In genomic region chr3:67241084-67241483, GRCh38 we compare ENCODE assay signal across 26 cellular contexts.
"Had no signal": no experiment of that assay in that cellular context is flagged by ENCODE, and none has a peak within 500 bp of the region (broad histone marks: within the 10 kb centered on the region; RNA-seq: fewer than 3 reads in every experiment).

No MANE protein-coding gene starts in this region.

- H3K4me3 Mint-ChIP-seq: activated CD4-positive, alpha-beta memory T cell treated with anti-CD3 and anti-CD28 coated beads, Interleukin-2, amount 10 ng/mL, durations not matched to agents 7 days and 5 days; activated CD4-positive, alpha-beta T cell treated with anti-CD3 and anti-CD28 coated beads, Interleukin-2, amount 10 ng/mL, durations not matched to agents 7 days and 5 days; activated naive CD4-positive, alpha-beta T cell treated with anti-CD3 and anti-CD28 coated beads, Interleukin-2, amount 10 ng/mL, durations not matched to agents 7 days and 5 days; activated naive CD8-positive, alpha-beta T cell treated with anti-CD3 and anti-CD28 coated beads, Interleukin-2, amount 10 ng/mL, durations not matched to agents 7 days and 5 days; central memory CD8-positive, alpha-beta T cell; dendritic cell treated with granulocyte-macrophage colony-stimulating factor and Interleukin-4, amounts not matched to agents 40 ng/mL and 50 ng/mL, for 4 days; effector memory CD8-positive, alpha-beta T cell had no signal

- DNase-seq: activated CD4-positive, alpha-beta memory T cell treated with anti-CD3 and anti-CD28 coated beads, Interleukin-2, amount 10 ng/mL, durations not matched to agents 7 days and 5 days; activated CD4-positive, alpha-beta T cell treated with anti-CD3 and anti-CD28 coated beads for 1 hour; activated CD4-positive, alpha-beta T cell treated with anti-CD3 and anti-CD28 coated beads for 4 hours; activated CD4-positive, alpha-beta T cell treated with anti-CD3 and anti-CD28 coated beads, Interleukin-2, amount 10 ng/mL, durations not matched to agents 7 days and 5 days; activated CD4-positive, alpha-beta T cell treated with anti-CD3 and anti-CD28 coated beads, Interleukin-2, amount 50 U/mL, for 4 hours; activated CD8-positive, alpha-beta memory T cell treated with anti-CD3 and anti-CD28 coated beads, Interleukin-2, amount 50 U/mL, for 48 hours; activated gamma-delta T cell; activated naive CD4-positive, alpha-beta T cell; activated naive CD4-positive, alpha-beta T cell treated with anti-CD3 and anti-CD28 coated beads, Interleukin-2, amount 10 ng/mL, durations not matched to agents 7 days and 5 days; activated naive CD8-positive, alpha-beta T cell treated with anti-CD3 and anti-CD28 coated beads, Interleukin-2, amount 10 ng/mL, durations not matched to agents 7 days and 5 days; activated T-cell treated with anti-CD3 and anti-CD28 coated beads for 4 hours; activated T-cell treated with anti-CD3 and anti-CD28 coated beads, Interleukin-2, amount 50 U/mL, for 48 hours; anterior cingulate cortex; brain microvascular endothelial cell; effector CD4-positive, alpha-beta T cell; effector memory CD8-positive, alpha-beta T cell; esophagus squamous epithelium; foreskin melanocyte; heart right ventricle; T-helper 2 cell had no signal

- ATAC-seq: activated naive CD4-positive, alpha-beta T cell treated with anti-CD3 and anti-CD28 coated beads, Interleukin-2, amount 50 U/mL, for 72 hours; effector memory CD8-positive, alpha-beta T cell; gastroesophageal sphincter; heart right ventricle had no signal

- H3K4me3 ChIP-seq: coronary artery, esophagus squamous epithelium, gastroesophageal sphincter, heart right ventricle had no signal

- H3K27ac ChIP-seq: brain microvascular endothelial cell, coronary artery, epithelial cell of prostate, esophagus squamous epithelium, gastroesophageal sphincter, heart right ventricle had no signal

- H3K4me1 Mint-ChIP-seq: activated CD4-positive, alpha-beta memory T cell treated with anti-CD3 and anti-CD28 coated beads, Interleukin-2, amount 10 ng/mL, durations not matched to agents 7 days and 5 days; activated CD4-positive, alpha-beta T cell treated with anti-CD3 and anti-CD28 coated beads, Interleukin-2, amount 10 ng/mL, durations not matched to agents 7 days and 5 days; activated naive CD4-positive, alpha-beta T cell treated with anti-CD3 and anti-CD28 coated beads, Interleukin-2, amount 10 ng/mL, durations not matched to agents 7 days and 5 days; activated naive CD8-positive, alpha-beta T cell treated with anti-CD3 and anti-CD28 coated beads, Interleukin-2, amount 10 ng/mL, durations not matched to agents 7 days and 5 days; central memory CD8-positive, alpha-beta T cell had no signal

- H3K36me3 ChIP-seq: brain microvascular endothelial cell, esophagus squamous epithelium, gastroesophageal sphincter, heart right ventricle had no signal

- H3K27me3 ChIP-seq: brain microvascular endothelial cell, esophagus squamous epithelium, gastroesophageal sphincter had no signal

- H3K27ac Mint-ChIP-seq: activated CD4-positive, alpha-beta memory T cell treated with anti-CD3 and anti-CD28 coated beads, Interleukin-2, amount 10 ng/mL, durations not matched to agents 7 days and 5 days; activated CD4-positive, alpha-beta T cell treated with anti-CD3 and anti-CD28 coated beads, Interleukin-2, amount 10 ng/mL, durations not matched to agents 7 days and 5 days; activated naive CD4-positive, alpha-beta T cell treated with anti-CD3 and anti-CD28 coated beads, Interleukin-2, amount 10 ng/mL, durations not matched to agents 7 days and 5 days; activated naive CD4-positive, alpha-beta T cell treated with anti-CD3 and anti-CD28 coated beads, Interleukin-2, amount 50 U/mL, for 72 hours; activated naive CD8-positive, alpha-beta T cell treated with anti-CD3 and anti-CD28 coated beads, Interleukin-2, amount 10 ng/mL, durations not matched to agents 7 days and 5 days; dendritic cell treated with granulocyte-macrophage colony-stimulating factor and Interleukin-4, amounts not matched to agents 40 ng/mL and 50 ng/mL, for 4 days; effector memory CD8-positive, alpha-beta T cell had no signal

- H3K36me3 Mint-ChIP-seq: activated naive CD4-positive, alpha-beta T cell treated with anti-CD3 and anti-CD28 coated beads, Interleukin-2, amount 10 ng/mL, durations not matched to agents 7 days and 5 days; activated naive CD4-positive, alpha-beta T cell treated with anti-CD3 and anti-CD28 coated beads, Interleukin-2, amount 50 U/mL, for 72 hours; activated naive CD8-positive, alpha-beta T cell treated with anti-CD3 and anti-CD28 coated beads, Interleukin-2, amount 10 ng/mL, durations not matched to agents 7 days and 5 days had no signal

- H3K9me3 ChIP-seq: esophagus squamous epithelium, gastroesophageal sphincter, heart right ventricle had no signal

- H3K27me3 Mint-ChIP-seq: activated CD4-positive, alpha-beta memory T cell treated with anti-CD3 and anti-CD28 coated beads, Interleukin-2, amount 10 ng/mL, durations not matched to agents 7 days and 5 days; activated naive CD4-positive, alpha-beta T cell treated with anti-CD3 and anti-CD28 coated beads, Interleukin-2, amount 10 ng/mL, durations not matched to agents 7 days and 5 days; dendritic cell treated with granulocyte-macrophage colony-stimulating factor and Interleukin-4, amounts not matched to agents 40 ng/mL and 50 ng/mL, for 4 days had no signal

- H3K4me1 ChIP-seq: esophagus squamous epithelium, gastroesophageal sphincter, heart right ventricle had no signal

- H3K9me3 Mint-ChIP-seq: activated CD4-positive, alpha-beta memory T cell treated with anti-CD3 and anti-CD28 coated beads, Interleukin-2, amount 10 ng/mL, durations not matched to agents 7 days and 5 days; activated CD4-positive, alpha-beta T cell treated with anti-CD3 and anti-CD28 coated beads, Interleukin-2, amount 10 ng/mL, durations not matched to agents 7 days and 5 days; activated naive CD4-positive, alpha-beta T cell treated with anti-CD3 and anti-CD28 coated beads, Interleukin-2, amount 10 ng/mL, durations not matched to agents 7 days and 5 days; activated naive CD4-positive, alpha-beta T cell treated with anti-CD3 and anti-CD28 coated beads, Interleukin-2, amount 50 U/mL, for 72 hours; central memory CD8-positive, alpha-beta T cell; dendritic cell treated with granulocyte-macrophage colony-stimulating factor and Interleukin-4, amounts not matched to agents 40 ng/mL and 50 ng/mL, for 4 days; effector memory CD8-positive, alpha-beta T cell had no signal
